In the genomic region with DNA sequence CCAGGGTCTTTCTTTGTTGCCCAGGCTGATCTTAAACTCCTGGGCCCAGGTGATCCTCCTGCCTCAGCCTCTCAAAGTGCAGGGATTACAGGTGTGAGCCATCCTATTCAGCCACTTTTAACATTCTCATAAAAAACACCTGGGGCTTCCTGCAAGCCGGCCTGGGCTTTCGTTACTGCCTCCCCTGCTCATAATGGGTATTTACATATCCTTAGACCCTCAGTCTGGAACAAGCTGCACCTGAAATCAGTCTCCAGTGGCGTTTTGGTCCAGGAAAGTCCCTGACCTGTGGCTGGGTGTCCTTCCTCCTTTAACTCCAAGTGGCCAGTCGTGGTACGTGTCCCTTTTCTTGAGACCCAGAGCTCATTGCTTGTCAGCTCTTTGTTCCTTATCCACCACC, we compare ENCODE assay signal across 20 cellular contexts.
"Had no signal": no experiment of that assay in that cellular context is flagged by ENCODE, and none has a peak within 500 bp of the region (broad histone marks: within the 10 kb centered on the region; RNA-seq: fewer than 3 reads in every experiment).

No MANE protein-coding gene starts in this region.

- DNase-seq: activated T-cell treated with anti-CD3 and anti-CD28 coated beads, Interleukin-2, amount 50 U/mL, for 1 hour; aorta; caudate nucleus; dermis blood vessel endothelial cell; effector memory CD8-positive, alpha-beta T cell; head of caudate nucleus; hypothalamus; left ventricle myocardium inferior; naive thymus-derived CD4-positive, alpha-beta T cell; occipital lobe; small intestine; stimulated activated CD4-positive, alpha-beta T cell treated with anti-CD3 and anti-CD28 coated beads, Interleukin-2, amount 100 ng/mL, for 24 hours; stomach; trophoblast cell; uterus had no signal

- H3K4me3 ChIP-seq: gastroesophageal sphincter, left ventricle myocardium inferior, stomach, suprapubic skin, uterus had no signal

- H3K4me1 ChIP-seq: stomach, uterus had no signal

- H3K9me3 ChIP-seq: gastroesophageal sphincter, left ventricle myocardium inferior, stomach, suprapubic skin, uterus had no signal

- H3K27ac ChIP-seq: gastroesophageal sphincter, left ventricle myocardium inferior, stomach, suprapubic skin, uterus had no signal

- H3K36me3 ChIP-seq: gastroesophageal sphincter, left ventricle myocardium inferior, stomach, suprapubic skin, uterus had no signal

- ATAC-seq: activated naive CD4-positive, alpha-beta T cell treated with anti-CD3 and anti-CD28 coated beads, Interleukin-2, amount 50 U/mL, for 72 hours; effector memory CD8-positive, alpha-beta T cell; gastroesophageal sphincter; naive thymus-derived CD4-positive, alpha-beta T cell; sciatic nerve; stimulated activated memory B cell treated with anti-CD40 and anti-IgM and Interleukin-4, amounts not matched to agents 10 μg/mL and 1 μg/mL and 100 μg/mL, for 72 hours had no signal

- H3K27me3 ChIP-seq: gastroesophageal sphincter, stomach, suprapubic skin, uterus had no signal
